In genomic region chr2:231613655-231614558, GRCh38 we compare ENCODE assay signal across 8 cellular contexts. TPM values are rescaled to one million over a fixed set of nuclear protein-coding genes. Genes with fewer than 3 reads are reported as not detected.
A peak's percentile ranks its signal among the peaks of the same experiment; 100 is the strongest.
DNase-seq lines count a peak whose midpoint lies in the region; ATAC-seq and TF ChIP-seq lines count a peak whose summit lies in the region.

No MANE protein-coding gene starts in this region.

- H3K9me3 Mint-ChIP-seq in Calu3 (ENCODE audit: low read depth, unreplicated experiment), result no peaks in the 10 kb centered on the region
- no peaks in the 10 kb centered on the region for H3K9me3 Mint-ChIP-seq in nephron progenitor cell
- H3K9me3 Mint-ChIP-seq in stimulated activated naive CD8-positive, alpha-beta T cell treated with anti-CD3 and anti-CD28 coated beads, Interleukin-15, amount 100 ng/mL, for 72 hours, result no peaks in the 10 kb centered on the region

- TF ChIP-seq CTCF in Calu3 (IDR thresholded peaks at IDR 0.05; ENCODE audit: unreplicated experiment) (peak; percentile 43), fibroblast of the aortic adventitia (IDR thresholded peaks at IDR 0.05; ENCODE audit: insufficient read depth, low read length) (peak; percentile 7), nephron progenitor cell (IDR thresholded peaks at IDR 0.05) (peak; percentile 12)

- intact Hi-C loops in Calu3 (cut with micrococcal nuclease; ENCODE audit: unreplicated experiment), result loop anchor here (2.0 kb wide), 2 partner anchors 61 to 101 kb away; no protein-coding TSS in a partner anchor

- H3K4me3 Mint-ChIP-seq in Calu3 (ENCODE audit: low read depth, unreplicated experiment), result peak overlapping the region; percentile 56
- H3K4me3 Mint-ChIP-seq in nephron progenitor cell, result peak overlapping the region; percentile 80
- H3K4me3 Mint-ChIP-seq in stimulated activated naive CD8-positive, alpha-beta T cell treated with anti-CD3 and anti-CD28 coated beads, Interleukin-15, amount 100 ng/mL, for 72 hours, result peak overlapping the region; percentile 87 to 96

- H3K4me1 Mint-ChIP-seq in Calu3 (ENCODE audit: low read depth, unreplicated experiment) (peaks cover 59% of the 10 kb centered on the region), nephron progenitor cell (peaks cover 74% of the 10 kb centered on the region)
- peaks cover 78% of the 10 kb centered on the region for H3K4me1 Mint-ChIP-seq in stimulated activated naive CD8-positive, alpha-beta T cell treated with anti-CD3 and anti-CD28 coated beads, Interleukin-15, amount 100 ng/mL, for 72 hours

- DNase-seq in Calu3 (peak; percentile 90), RKO (ENCODE audit: low spot score) (peak; percentile 91), fibroblast of the aortic adventitia (ENCODE audit: low read depth) (peak; percentile 68), nephron progenitor cell (peak; percentile 84)
- DNase-seq in activated effector memory CD4-positive, alpha-beta T cell treated with Interleukin-2 at 50 U/mL for 16 hours, result peak; percentile 58
- DNase-seq in stimulated activated naive CD8-positive, alpha-beta T cell treated with anti-CD3 and anti-CD28 coated beads, Interleukin-15, amount 100 ng/mL, for 72 hours, result peak; percentile 94 to 95

- H3K27ac Mint-ChIP-seq in Calu3 (ENCODE audit: unreplicated experiment), result peak overlapping the region; percentile 87
- peak overlapping the region; percentile 99 for H3K27ac Mint-ChIP-seq in nephron progenitor cell
- H3K27ac Mint-ChIP-seq in stimulated activated naive CD8-positive, alpha-beta T cell treated with anti-CD3 and anti-CD28 coated beads, Interleukin-15, amount 100 ng/mL, for 72 hours, result peak overlapping the region; percentile 100

- no peaks in the 10 kb centered on the region for H3K27me3 Mint-ChIP-seq in Calu3 (ENCODE audit: unreplicated experiment)
- H3K27me3 Mint-ChIP-seq in nephron progenitor cell (ENCODE audit: low read depth, poor library complexity), result no peaks in the 10 kb centered on the region
- H3K27me3 Mint-ChIP-seq in stimulated activated naive CD8-positive, alpha-beta T cell treated with anti-CD3 and anti-CD28 coated beads, Interleukin-15, amount 100 ng/mL, for 72 hours, result no peaks in the 10 kb centered on the region

- peak; percentile 62 for ATAC-seq in GM19463 (IDR thresholded peaks at IDR 0.05; ENCODE audit: unreplicated experiment)
- ATAC-seq in HG03571 (IDR thresholded peaks at IDR 0.05; ENCODE audit: unreplicated experiment), result peak; percentile 57
- ATAC-seq in stimulated activated naive CD8-positive, alpha-beta T cell treated with anti-CD3 and anti-CD28 coated beads, Interleukin-15, amount 100 ng/mL, for 72 hours, result peak; percentile 74

- H3K36me3 Mint-ChIP-seq in Calu3 (ENCODE audit: insufficient read depth, unreplicated experiment) (peaks cover 51% of the 10 kb centered on the region), nephron progenitor cell (ENCODE audit: low read depth) (no peaks in the 10 kb centered on the region)

- no TSS peak for BruUV-seq in Calu3 (replicated peaks; lab: Mats Ljungman, UMichigan)

- H3K4me3 ChIP-seq in fibroblast of the aortic adventitia (ENCODE audit: low read depth, low read length), result peak overlapping the region; percentile 46

- CTCF ChIA-PET in Calu3 (lab: Charles Lee), result interaction anchor here (0.9 to 3.6 kb wide), 9 partner anchors 12 to 101 kb away, joined by 3 to 29 read pairs (median 4); no protein-coding TSS in a partner anchor

RNA-seq across cellular contexts. Expression of gene TEX44, which starts 21.2 kb away (rescaled TPM):
- total RNA-seq in Calu3 (2022), result not detected in 2 replicates
- total RNA-seq in fibroblast of the aortic adventitia (ENCODE audit: low replicate concordance), result not detected in 2 replicates

Comparison
In these comparisons a context has a peak if more than half of its experiments do, and no peak if none do; other contexts are left out.
1. Peak in every context shown above with its lines: DNase-seq, ATAC-seq and H3K4me3 ChIP-seq.